11 cellular contexts compared by ENCODE assay signal in genomic region chr2:237059155-237059875, GRCh38. TPM values are rescaled to one million over a fixed set of nuclear protein-coding genes. Genes with fewer than 3 reads are reported as not detected.
DNase-seq lines count a peak whose midpoint lies in the region; ATAC-seq and TF ChIP-seq lines count a peak whose summit lies in the region.
"Had no signal": no experiment of that assay in that cellular context is flagged by ENCODE, and none has a peak within 500 bp of the region (broad histone marks: within the 10 kb centered on the region; RNA-seq: fewer than 3 reads in every experiment).

No MANE protein-coding gene starts in this region.

- no peaks in the 10 kb centered on the region for H3K27me3 ChIP-seq in heart right ventricle
- H3K27me3 ChIP-seq in thyroid gland = no peaks in the 10 kb centered on the region
- no peaks in the 10 kb centered on the region for H3K27me3 ChIP-seq in esophagus squamous epithelium

- H3K4me1 ChIP-seq in heart right ventricle = peaks cover 0 to 8% (median 4%) of the 10 kb centered on the region in 9 donors
- peaks cover 0 to 17% of the 10 kb centered on the region in 2 donors for H3K4me1 ChIP-seq in thyroid gland
- H3K4me1 ChIP-seq in esophagus squamous epithelium = peaks cover 0 to 20% (median 0%) of the 10 kb centered on the region in 3 donors

- TF ChIP-seq CTCF in heart right ventricle (IDR thresholded peaks at IDR 0.05) (no peak), thyroid gland (IDR thresholded peaks at IDR 0.05) (no peak), esophagus squamous epithelium (IDR thresholded peaks at IDR 0.05) (no peak)

- H3K36me3 ChIP-seq in heart right ventricle (no peaks in the 10 kb centered on the region), thyroid gland (no peaks in the 10 kb centered on the region), esophagus squamous epithelium (no peaks in the 10 kb centered on the region)

- H3K4me3 ChIP-seq in heart right ventricle (no peak overlapping the region), thyroid gland (replicated peaks in 1 of 3) (no peak overlapping the region), esophagus squamous epithelium (no peak overlapping the region)

- ATAC-seq in Right ventricle myocardium inferior = peak; percentile 11
- ATAC-seq in heart right ventricle = no peak
- ATAC-seq in HG02610 (IDR thresholded peaks at IDR 0.05; ENCODE audit: unreplicated experiment) = peak; percentile 69
- peak; percentile 83 for ATAC-seq in HG03571 (IDR thresholded peaks at IDR 0.05; ENCODE audit: unreplicated experiment)

- TF ChIP-seq POLR2A in thyroid gland (IDR thresholded peaks at IDR 0.05) (no peak), esophagus squamous epithelium (IDR thresholded peaks at IDR 0.05) (no peak)

- 83 to 86% methylated on average over 8 of the region's 8 CpGs for WGBS in heart right ventricle, 2 donors
- WGBS in thyroid gland, 2 donors = 60 to 62% methylated on average over 8 of the region's 8 CpGs
- WGBS in esophagus squamous epithelium, 2 donors = 65 to 73% methylated on average over 6 to 8 of the region's 8 CpGs

- intact Hi-C loops in Right ventricle myocardium inferior (cut with DNase I) = loop anchor here (1.0 kb wide), 1 partner anchor 706 kb away; no protein-coding TSS in a partner anchor
- intact Hi-C loops in heart right ventricle (cut with DNase I) = loop anchor here in 2 of 10 donors (1.0 to 10.0 kb wide), 2 partner anchors 707 to 1285 kb away; no protein-coding TSS in a partner anchor
- intact Hi-C loops in thyroid gland (cut with DNase I) = no loop called here
- intact Hi-C loops in esophagus squamous epithelium (cut with DNase I) = no loop called here

- H3K9me3 ChIP-seq in heart right ventricle (no peaks in the 10 kb centered on the region), thyroid gland (no peaks in the 10 kb centered on the region), esophagus squamous epithelium (no peaks in the 10 kb centered on the region)

- no peak overlapping the region for H3K27ac ChIP-seq in heart right ventricle
- H3K27ac ChIP-seq in thyroid gland = no peak overlapping the region
- H3K27ac ChIP-seq in esophagus squamous epithelium = peak overlapping the region in 1 of 4 donors; percentile 32

- no peak for DNase-seq in Right ventricle myocardium inferior (ENCODE audit: missing footprints)
- no peak for DNase-seq in heart right ventricle
- DNase-seq in thyroid gland = peak; percentile 39 to 51
- DNase-seq in COLO668 (lab: John Stamatoyannopoulos, UW; ENCODE audit: unreplicated experiment) = no peak
- no peak for DNase-seq in COR-L47 (lab: John Stamatoyannopoulos, UW)
- no peak for DNase-seq in esophagus squamous epithelium (lab: John Stamatoyannopoulos, UW)
- DNase-seq: cortex of kidney, islet precursor cell, NCI-H510A had no signal

RNA-seq across cellular contexts. Expression of gene COPS8, which starts 26.4 kb away (rescaled TPM):
- total RNA-seq in Right ventricle myocardium inferior (86.9 TPM), heart right ventricle (100 to 1,000 TPM in 2 of 10 donors, 10 to 100 TPM in 8; 72.0 to 112 (median 92.2) TPM), thyroid gland (10 to 100 TPM; 57.1 to 84.5 (median 72.4) TPM), esophagus squamous epithelium (10 to 100 TPM; 26.9 to 69.0 (median 54.6) TPM)
- polyA plus RNA-seq in heart right ventricle = 100 to 1,000 TPM in 1 of 2 donors, 10 to 100 TPM in 1; 22.0 to 143 TPM

Comparison
In these comparisons a context has a peak if more than half of its experiments do, and no peak if none do; other contexts are left out.
1. ATAC-seq: peak in Right ventricle myocardium inferior (single experiment), HG02610 (single experiment) and HG03571 (single experiment); none in heart right ventricle (0 of 8).
2. DNase-seq: peak in thyroid gland (2 of 2); none in Right ventricle myocardium inferior (single experiment), heart right ventricle (0 of 2), COLO668 (single experiment), COR-L47 (single experiment) and esophagus squamous epithelium (single experiment).